ENCODE assay signal across 8 cellular contexts in the genomic region with DNA sequence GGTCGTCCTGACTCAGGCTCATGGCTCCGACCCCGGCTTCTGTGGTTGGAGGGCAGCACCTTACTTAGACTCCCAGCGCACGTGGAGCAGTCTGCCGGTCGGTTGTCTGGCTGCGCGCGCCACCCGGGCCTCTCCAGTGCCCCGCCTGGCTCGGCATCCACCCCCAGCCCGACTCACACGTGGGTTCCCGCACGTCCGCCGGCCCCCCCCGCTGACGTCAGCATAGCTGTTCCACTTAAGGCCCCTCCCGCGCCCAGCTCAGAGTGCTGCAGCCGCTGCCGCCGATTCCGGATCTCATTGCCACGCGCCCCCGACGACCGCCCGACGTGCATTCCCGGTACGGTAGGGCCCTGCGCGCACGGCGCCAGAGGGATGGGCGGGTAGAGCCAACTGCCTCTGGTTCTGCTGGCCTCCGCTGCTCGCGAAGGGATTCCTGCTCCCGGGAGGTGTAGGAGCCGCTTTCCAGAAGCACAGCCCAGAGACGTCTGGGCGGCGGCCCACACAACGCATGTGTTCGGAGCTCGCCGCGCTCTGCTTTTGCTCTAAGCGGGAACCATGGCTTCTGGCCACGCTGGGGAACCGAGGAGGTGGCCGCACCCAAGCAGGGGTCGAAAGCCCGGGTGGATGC. TPM values are rescaled to one million over a fixed set of nuclear protein-coding genes. Genes with fewer than 3 reads are reported as not detected.
DNase-seq lines count a peak whose midpoint lies in the region; ATAC-seq lines count a peak whose summit lies in the region.

A gene (plus strand): TSS at position 264 of the 628 bp plus-strand sequence. CDS start 2,280 bp downstream, outside the sequence.

- peak within 1 kb of the TSS; percentile 89 to 100 (median 98) for H3K27ac Mint-ChIP-seq in CD8-positive, alpha-beta memory T cell

- peak; percentile 53 for ATAC-seq in GM19468 (IDR thresholded peaks at IDR 0.05; ENCODE audit: extremely low read depth, unreplicated experiment)

- H3K4me1 ChIP-seq in CD8-positive, alpha-beta memory T cell (ENCODE audit: insufficient read depth, low read length): peaks cover 22% of the 10 kb centered on the region

- peaks cover 12 to 49% (median 12%) of the 10 kb centered on the region in 3 donors for H3K36me3 Mint-ChIP-seq in CD8-positive, alpha-beta memory T cell

- peak within 1 kb of the TSS; percentile 97 to 99 (median 98) for H3K4me3 Mint-ChIP-seq in CD8-positive, alpha-beta memory T cell

- peaks cover 25% of the 10 kb centered on the region for H3K36me3 ChIP-seq in CD8-positive, alpha-beta memory T cell (ENCODE audit: insufficient read depth, low read length)

- H3K9me3 ChIP-seq in CD8-positive, alpha-beta memory T cell (ENCODE audit: low read length): no peaks in the 10 kb centered on the region

- POLR2A ChIA-PET in CD8-positive, alpha-beta memory T cell (lab: Charles Lee): interaction anchor here (0.6 to 3.5 kb wide), 5 partner anchors 11 to 1656 kb away, joined by 3 to 48 read pairs (median 24); a partner anchor contains a TSS

- peaks cover 0 to 2% (median 0%) of the 10 kb centered on the region in 5 donors for H3K9me3 Mint-ChIP-seq in CD8-positive, alpha-beta memory T cell

- CTCF ChIA-PET in CD8-positive, alpha-beta memory T cell (lab: Charles Lee): interaction anchor here (0.9 to 4.0 kb wide), 8 partner anchors 10 to 328 kb away, joined by 3 to 37 read pairs (median 4); a partner anchor contains a TSS

- peaks cover 30 to 48% (median 45%) of the 10 kb centered on the region in 3 donors for H3K4me1 Mint-ChIP-seq in CD8-positive, alpha-beta memory T cell

- DNase-seq in CD8-positive, alpha-beta memory T cell: peak; percentile 94 to 99 (median 99)
- peak; percentile 89 for DNase-seq in HS-5 (ENCODE audit: low read depth)
- DNase-seq in NK-92 (lab: John Stamatoyannopoulos, UW; ENCODE audit: unreplicated experiment): peak; percentile 95
- peak; percentile 98 to 99 for DNase-seq in activated CD8-positive, alpha-beta memory T cell treated with anti-CD3 and anti-CD28 coated beads for 1 hour (ENCODE audit: extremely low read depth in 1 of 2, low read depth in 1 of 2)
- DNase-seq in effector CD4-positive, alpha-beta T cell: peak; percentile 99
- DNase-seq in lung microvascular endothelial cell (ENCODE audit: low read depth in 2 of 2): peak; percentile 97 to 98
- peak; percentile 99 for DNase-seq in stimulated activated CD4-positive, alpha-beta T cell treated with anti-CD3 and anti-CD28 coated beads, TNF-alpha, amount 100 ng/mL, for 4 hours (ENCODE audit: low read depth in 3 of 3)

- no peaks in the 10 kb centered on the region for H3K27me3 ChIP-seq in CD8-positive, alpha-beta memory T cell (ENCODE audit: insufficient read depth, low read length, poor library complexity, severe bottlenecking)

- peak within 1 kb of the TSS; percentile 91 for H3K4me3 ChIP-seq in CD8-positive, alpha-beta memory T cell (ENCODE audit: low read length)

- peak within 1 kb of the TSS; percentile 89 for H3K27ac ChIP-seq in CD8-positive, alpha-beta memory T cell (ENCODE audit: low read depth, low read length)

- H3K27me3 Mint-ChIP-seq in CD8-positive, alpha-beta memory T cell: peaks cover 0 to 12% of the 10 kb centered on the region in 2 donors

RNA-seq across cellular contexts. Expression of the gene that starts here (rescaled TPM):
- 1,000 to 10,000 TPM; 1,546 to 1,631 TPM for total RNA-seq in CD8-positive, alpha-beta memory T cell
- polyA plus RNA-seq in CD8-positive, alpha-beta memory T cell: 389 TPM
- 207 and 243 TPM in 2 replicates for total RNA-seq in lung microvascular endothelial cell

Comparison
In these comparisons a context has a peak if more than half of its experiments do, and no peak if none do; other contexts are left out.
1. Peak in every context shown above with its lines: DNase-seq, ATAC-seq, H3K4me3 ChIP-seq and H3K27ac ChIP-seq.